ENCODE assay signal across 8 cellular contexts in genomic region chr20:20829694-20830093, GRCh38.
"Had no signal": no experiment of that assay in that cellular context is flagged by ENCODE, and none has a peak within 500 bp of the region (broad histone marks: within the 10 kb centered on the region; RNA-seq: fewer than 3 reads in every experiment).

No MANE protein-coding gene starts in this region.

- H3K4me3 ChIP-seq: K562 had no signal

- ATAC-seq: HepG2, K562 had no signal

- H3K4me2 ChIP-seq: KMS-11 had no signal

- DNase-seq: IMR-90, KBM-7, KG1 had no signal

- H3K36me3 Mint-ChIP-seq: IgD-negative memory B cell had no signal

- H3K27ac ChIP-seq: HL-60, KMS-11 had no signal

- H3K27ac Mint-ChIP-seq: IgD-negative memory B cell had no signal

- H3K9ac ChIP-seq: KMS-11 had no signal

- H3K4me3 Mint-ChIP-seq: IgD-negative memory B cell had no signal
